ENCODE assay signal across 32 cellular contexts in genomic region chrX:115534383-115534782, GRCh38.
"Had no signal": no experiment of that assay in that cellular context is flagged by ENCODE, and none has a peak within 500 bp of the region (broad histone marks: within the 10 kb centered on the region; RNA-seq: fewer than 3 reads in every experiment).

No MANE protein-coding gene starts in this region.

- ATAC-seq: activated naive CD4-positive, alpha-beta T cell treated with anti-CD3 and anti-CD28 coated beads, Interleukin-2, amount 50 U/mL, for 72 hours; activated naive CD8-positive, alpha-beta T cell treated with anti-CD3 and anti-CD28 coated beads, Interleukin-2, amount 50 U/mL, for 24 hours; activated T-cell treated with anti-CD3 and anti-CD28 coated beads, Interleukin-2, amount 50 U/mL, for 4 hours; activated T-cell treated with anti-CD3 and anti-CD28 coated beads, Interleukin-2, amount 50 U/mL, for 72 hours; activated T-helper 17 cell treated with anti-CD3 and anti-CD28 coated beads, Interleukin-2, amount 50 U/mL, for 72 hours; body of pancreas had no signal

- H3K4me1 ChIP-seq: adrenal gland, ascending aorta, body of pancreas, breast epithelium had no signal

- H3K4me3 ChIP-seq: adrenal gland, ascending aorta, body of pancreas, breast epithelium, cardiac muscle cell had no signal

- H3K27ac ChIP-seq: adrenal gland, body of pancreas, brain microvascular endothelial cell, breast epithelium, cardiac muscle cell had no signal

- FAIRE-seq: bronchial epithelial cell had no signal

- H3K9me3 ChIP-seq: adrenal gland, ascending aorta, body of pancreas, breast epithelium had no signal

- H3K27me3 ChIP-seq: adrenal gland, ascending aorta, body of pancreas, brain microvascular endothelial cell, cardiac muscle cell had no signal

- DNase-seq: activated effector memory CD4-positive, alpha-beta T cell treated with anti-CD3 and anti-CD28 coated beads, Interleukin-2, amount 50 U/mL, for 16 hours; activated effector memory CD4-positive, alpha-beta T cell treated with Interleukin-2 at 50 U/mL for 16 hours; activated gamma-delta T cell; activated gamma-delta T cell treated with Interleukin-2 at 50 U/mL for 16 hours; activated naive CD4-positive, alpha-beta T cell; activated naive CD4-positive, alpha-beta T cell treated with anti-CD3 and anti-CD28 coated beads for 36 hours; activated naive CD4-positive, alpha-beta T cell treated with anti-CD3 and anti-CD28 coated beads, Interleukin-2, amount 10 ng/mL, durations not matched to agents 7 days and 5 days; activated naive CD4-positive, alpha-beta T cell treated with anti-CD3 and anti-CD28 coated beads, Interleukin-2, amount 50 U/mL, for 16 hours; activated naive CD4-positive, alpha-beta T cell treated with Interleukin-2 at 50 U/mL for 16 hours; activated naive CD8-positive, alpha-beta T cell treated with anti-CD3 and anti-CD28 coated beads for 36 hours; activated naive CD8-positive, alpha-beta T cell treated with anti-CD3 and anti-CD28 coated beads, Interleukin-2, amount 10 ng/mL, durations not matched to agents 7 days and 5 days; activated naive CD8-positive, alpha-beta T cell treated with anti-CD3 and anti-CD28 coated beads, Interleukin-2, amount 50 U/mL, for 24 hours; activated T-cell treated with anti-CD3 and anti-CD28 coated beads, Interleukin-2, amount 50 U/mL, for 24 hours; activated T-cell treated with anti-CD3 and anti-CD28 coated beads, Interleukin-2, amount 50 U/mL, for 4 hours; activated T-cell treated with anti-CD3 and anti-CD28 coated beads, Interleukin-2, amount 50 U/mL, for 48 hours; activated T-cell treated with anti-CD3 and anti-CD28 coated beads, Interleukin-2, amount 50 U/mL, for 72 hours; adrenal gland; amniotic stem cell; amygdala; anterior cingulate cortex; aorta; body of pancreas; brain microvascular endothelial cell; caudate nucleus; central memory CD4-positive, alpha-beta T cell; cerebellar nuclear complex had no signal

- H3K36me3 ChIP-seq: adrenal gland, ascending aorta, brain microvascular endothelial cell, breast epithelium, cardiac muscle cell had no signal
